8 cellular contexts compared by ENCODE assay signal in the genomic region with DNA sequence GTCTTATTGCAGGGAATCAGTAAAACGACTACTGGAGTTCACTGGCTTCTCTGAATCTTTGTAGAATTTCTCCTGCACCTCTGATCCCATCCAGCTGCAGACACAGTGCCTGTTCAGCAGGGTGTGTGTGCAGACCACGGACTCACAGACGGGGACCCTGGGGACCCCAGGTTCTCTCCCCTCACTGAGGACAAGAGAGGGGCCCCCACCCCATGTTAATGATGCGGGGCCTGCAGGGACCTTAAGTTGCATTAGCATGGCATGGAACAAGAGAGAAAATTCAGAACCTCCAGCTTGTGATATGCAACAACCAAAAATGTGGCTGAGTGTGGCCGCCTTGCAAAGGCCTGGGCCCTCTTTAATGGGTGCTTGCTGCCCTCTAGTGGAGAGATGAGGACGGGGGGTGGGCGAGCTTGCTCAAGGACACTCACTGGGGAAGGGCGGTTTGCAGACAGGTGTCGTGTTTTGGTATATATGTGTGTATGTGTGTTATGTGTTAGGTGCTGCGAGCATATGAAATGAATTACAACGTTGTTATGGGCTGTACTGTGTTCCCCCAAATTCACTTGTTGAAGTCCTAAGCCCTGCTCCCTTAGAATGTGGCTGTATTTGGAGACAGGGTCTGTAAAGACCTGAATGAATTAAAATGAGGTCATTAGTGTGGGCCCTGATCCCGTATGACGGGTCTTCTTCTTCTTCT.
DNase-seq lines count a peak whose midpoint lies in the region; TF ChIP-seq lines count a peak whose summit lies in the region.

No MANE protein-coding gene starts in this region.

- H3K4me3 ChIP-seq in choroid plexus epithelial cell (ENCODE audit: low read depth, low read length) (no peak overlapping the region), liver (ENCODE audit: low read depth in 1 of 3, low read length in 3 of 3) (no peak overlapping the region)

- TF ChIP-seq CTCF in choroid plexus epithelial cell (conservative IDR thresholded peaks at IDR 0.05; ENCODE audit: low read depth, low read length), result peak; percentile 99
- peak; percentile 93 for TF ChIP-seq CTCF in liver (IDR thresholded peaks at IDR 0.05; ENCODE audit: low read depth, low read length, missing input control)

- 21% methylated on average over 13 of the region's 13 CpGs for WGBS in liver

- H3K36me3 ChIP-seq in liver (ENCODE audit: control insufficient read depth in 4 of 4, insufficient read depth in 3 of 4, low read depth in 1 of 4, low read length in 3 of 4), result no peaks in the 10 kb centered on the region

- H3K4me1 ChIP-seq in liver (ENCODE audit: control insufficient read depth in 4 of 4, insufficient read depth in 4 of 4, low read length in 3 of 4), result no peaks in the 10 kb centered on the region

- DNase-seq in AG08395 (ENCODE audit: low spot score) (peak; percentile 92), GM19240 (ENCODE audit: insufficient read length, low spot score) (peak; percentile 95), NCI-H2227 treated with DMSO at 0.1 percent for 48 hours (lab: John Stamatoyannopoulos, UW) (peak; percentile 89), choroid plexus epithelial cell (ENCODE audit: low read depth) (peak; percentile 88), cortex of kidney (lab: John Stamatoyannopoulos, UW) (no peak)
- DNase-seq in activated CD4-positive, alpha-beta T cell treated with anti-CD3 and anti-CD28 coated beads for 4 hours, result peak; percentile 81 to 87
- DNase-seq in stimulated activated CD4-positive, alpha-beta T cell treated with anti-CD3 and anti-CD28 coated beads, Interleukin-4, amount 100 ng/mL, for 48 hours (ENCODE audit: low read depth in 2 of 2), result peak; percentile 78 to 87

- no peaks in the 10 kb centered on the region for H3K9me3 ChIP-seq in liver (ENCODE audit: control insufficient read depth in 4 of 4, low read length in 3 of 4)

- TF ChIP-seq RAD21 in liver (IDR thresholded peaks at IDR 0.05), result peak; percentile 99 to 100

- no peak overlapping the region for H3K9ac ChIP-seq in liver (ENCODE audit: low read depth in 1 of 2, low read length in 2 of 2)

- H3K27me3 ChIP-seq in liver (ENCODE audit: control insufficient read depth in 4 of 4, insufficient read depth in 4 of 4, low read length in 3 of 4), result no peaks in the 10 kb centered on the region

- H3K27ac ChIP-seq in liver (ENCODE audit: low read depth in 1 of 2, low read length in 2 of 2), result no peak overlapping the region

TF ChIP-seq in liver, 16 proteins besides CTCF, POLR2A, EP300 and RAD21:
- TF ChIP-seq EGR1 (IDR thresholded peaks at IDR 0.05; ENCODE audit: low read depth in 2 of 2), result no peak
- TF ChIP-seq FOXA2 (IDR thresholded peaks at IDR 0.05), result no peak
- no peak for TF ChIP-seq HNF4A (conservative IDR thresholded peaks at IDR 0.05)
- TF ChIP-seq, protein P1, sequence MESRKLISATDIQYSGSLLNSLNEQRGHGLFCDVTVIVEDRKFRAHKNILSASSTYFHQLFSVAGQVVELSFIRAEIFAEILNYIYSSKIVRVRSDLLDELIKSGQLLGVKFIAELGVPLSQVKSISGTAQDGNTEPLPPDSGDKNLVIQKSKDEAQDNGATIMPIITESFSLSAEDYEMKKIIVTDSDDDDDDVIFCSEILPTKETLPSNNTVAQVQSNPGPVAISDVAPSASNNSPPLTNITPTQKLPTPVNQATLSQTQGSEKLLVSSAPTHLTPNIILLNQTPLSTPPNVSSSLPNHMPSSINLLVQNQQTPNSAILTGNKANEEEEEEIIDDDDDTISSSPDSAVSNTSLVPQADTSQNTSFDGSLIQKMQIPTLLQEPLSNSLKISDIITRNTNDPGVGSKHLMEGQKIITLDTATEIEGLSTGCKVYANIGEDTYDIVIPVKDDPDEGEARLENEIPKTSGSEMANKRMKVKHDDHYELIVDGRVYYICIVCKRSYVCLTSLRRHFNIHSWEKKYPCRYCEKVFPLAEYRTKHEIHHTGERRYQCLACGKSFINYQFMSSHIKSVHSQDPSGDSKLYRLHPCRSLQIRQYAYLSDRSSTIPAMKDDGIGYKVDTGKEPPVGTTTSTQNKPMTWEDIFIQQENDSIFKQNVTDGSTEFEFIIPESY (IDR thresholded peaks at IDR 0.05), result no peak
- no peak for TF ChIP-seq TAF1 (conservative IDR thresholded peaks at IDR 0.05)
- TF ChIP-seq, protein P2, sequence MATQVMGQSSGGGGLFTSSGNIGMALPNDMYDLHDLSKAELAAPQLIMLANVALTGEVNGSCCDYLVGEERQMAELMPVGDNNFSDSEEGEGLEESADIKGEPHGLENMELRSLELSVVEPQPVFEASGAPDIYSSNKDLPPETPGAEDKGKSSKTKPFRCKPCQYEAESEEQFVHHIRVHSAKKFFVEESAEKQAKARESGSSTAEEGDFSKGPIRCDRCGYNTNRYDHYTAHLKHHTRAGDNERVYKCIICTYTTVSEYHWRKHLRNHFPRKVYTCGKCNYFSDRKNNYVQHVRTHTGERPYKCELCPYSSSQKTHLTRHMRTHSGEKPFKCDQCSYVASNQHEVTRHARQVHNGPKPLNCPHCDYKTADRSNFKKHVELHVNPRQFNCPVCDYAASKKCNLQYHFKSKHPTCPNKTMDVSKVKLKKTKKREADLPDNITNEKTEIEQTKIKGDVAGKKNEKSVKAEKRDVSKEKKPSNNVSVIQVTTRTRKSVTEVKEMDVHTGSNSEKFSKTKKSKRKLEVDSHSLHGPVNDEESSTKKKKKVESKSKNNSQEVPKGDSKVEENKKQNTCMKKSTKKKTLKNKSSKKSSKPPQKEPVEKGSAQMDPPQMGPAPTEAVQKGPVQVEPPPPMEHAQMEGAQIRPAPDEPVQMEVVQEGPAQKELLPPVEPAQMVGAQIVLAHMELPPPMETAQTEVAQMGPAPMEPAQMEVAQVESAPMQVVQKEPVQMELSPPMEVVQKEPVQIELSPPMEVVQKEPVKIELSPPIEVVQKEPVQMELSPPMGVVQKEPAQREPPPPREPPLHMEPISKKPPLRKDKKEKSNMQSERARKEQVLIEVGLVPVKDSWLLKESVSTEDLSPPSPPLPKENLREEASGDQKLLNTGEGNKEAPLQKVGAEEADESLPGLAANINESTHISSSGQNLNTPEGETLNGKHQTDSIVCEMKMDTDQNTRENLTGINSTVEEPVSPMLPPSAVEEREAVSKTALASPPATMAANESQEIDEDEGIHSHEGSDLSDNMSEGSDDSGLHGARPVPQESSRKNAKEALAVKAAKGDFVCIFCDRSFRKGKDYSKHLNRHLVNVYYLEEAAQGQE (IDR thresholded peaks at IDR 0.05), result no peak
- TF ChIP-seq FOXA1 (IDR thresholded peaks at IDR 0.05), result no peak
- no peak for TF ChIP-seq JUND (IDR thresholded peaks at IDR 0.05)
- no peak for TF ChIP-seq RXRA (IDR thresholded peaks at IDR 0.05)
- TF ChIP-seq SP1 (IDR thresholded peaks at IDR 0.05), result no peak
- TF ChIP-seq, protein P3, sequence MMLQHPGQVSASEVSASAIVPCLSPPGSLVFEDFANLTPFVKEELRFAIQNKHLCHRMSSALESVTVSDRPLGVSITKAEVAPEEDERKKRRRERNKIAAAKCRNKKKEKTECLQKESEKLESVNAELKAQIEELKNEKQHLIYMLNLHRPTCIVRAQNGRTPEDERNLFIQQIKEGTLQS (IDR thresholded peaks at IDR 0.05), result no peak
- TF ChIP-seq NR2F2 (IDR thresholded peaks at IDR 0.05), result no peak
- TF ChIP-seq, protein P4, sequence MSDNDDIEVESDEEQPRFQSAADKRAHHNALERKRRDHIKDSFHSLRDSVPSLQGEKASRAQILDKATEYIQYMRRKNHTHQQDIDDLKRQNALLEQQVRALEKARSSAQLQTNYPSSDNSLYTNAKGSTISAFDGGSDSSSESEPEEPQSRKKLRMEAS (IDR thresholded peaks at IDR 0.05), result no peak
- TF ChIP-seq GABPA (IDR thresholded peaks at IDR 0.05 in 1 of 2, conservative IDR thresholded peaks at IDR 0.05 in 1 of 2), result no peak
- TF ChIP-seq HNF4G (IDR thresholded peaks at IDR 0.05), result no peak
- no peak for TF ChIP-seq YY1 (IDR thresholded peaks at IDR 0.05)
